22 cellular contexts compared by ENCODE assay signal in the genomic region with DNA sequence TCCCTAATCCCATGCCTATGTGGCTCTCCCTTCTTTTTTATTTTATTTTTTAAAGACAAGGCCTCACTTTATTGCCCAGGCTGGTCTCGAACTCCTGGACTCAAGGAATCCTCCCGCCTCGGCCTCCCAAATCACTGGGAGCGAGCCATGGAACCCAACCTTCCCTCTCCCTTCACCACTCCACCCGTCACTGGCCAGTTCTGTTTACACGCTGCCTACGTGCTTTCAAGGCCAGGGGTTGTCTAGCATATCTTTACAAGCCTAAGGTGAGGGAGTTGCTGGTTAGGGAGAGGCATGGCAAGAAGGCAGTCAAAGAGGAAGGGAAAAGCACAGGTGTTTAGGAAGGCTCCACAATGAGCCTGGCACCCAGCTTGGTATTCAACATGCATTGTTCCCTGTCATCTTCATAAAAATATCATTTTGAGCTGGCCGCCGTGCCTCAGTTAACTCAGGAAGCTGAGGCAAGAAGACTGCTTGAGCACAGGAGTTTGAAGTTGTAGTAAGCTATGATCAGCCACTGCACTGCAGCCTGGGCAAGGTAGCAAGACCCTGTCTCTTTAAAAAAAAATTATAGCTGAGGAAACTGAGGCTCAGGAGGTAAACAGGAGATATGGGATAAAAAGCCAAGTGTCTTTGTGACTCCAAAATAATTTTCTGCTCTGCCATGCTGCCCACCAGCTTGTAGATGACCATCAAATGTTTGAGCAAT. TPM values are rescaled to one million over a fixed set of nuclear protein-coding genes. Genes with fewer than 3 reads are reported as not detected.
DNase-seq lines count a peak whose midpoint lies in the region; ATAC-seq, FAIRE-seq and TF ChIP-seq lines count a peak whose summit lies in the region.
"Had no signal": no experiment of that assay in that cellular context is flagged by ENCODE, and none has a peak within 500 bp of the region (broad histone marks: within the 10 kb centered on the region; RNA-seq: fewer than 3 reads in every experiment).

No MANE protein-coding gene starts in this region.

- H3K4me3 ChIP-seq in HepG2 (replicated peaks in 1 of 3; ENCODE audit: insufficient read depth in 1 of 3, low read depth in 2 of 3, low read length in 3 of 3) (peak overlapping the region; percentile 56 to 81 (median 75)), right lobe of liver (no peak overlapping the region), bronchial epithelial cell (ENCODE audit: low read depth, low read length) (peak overlapping the region; percentile 91), mucosa of descending colon (peak overlapping the region; percentile 14), foreskin fibroblast (ENCODE audit: low read depth in 1 of 2, low read length in 2 of 2) (no peak overlapping the region)
- H3K4me3 ChIP-seq: GM12878, SK-N-MC had no signal

- H3K4me1 ChIP-seq in HepG2 (ENCODE audit: insufficient read depth, low read length) (peaks cover 80% of the 10 kb centered on the region), right lobe of liver (no peaks in the 10 kb centered on the region), mucosa of descending colon (ENCODE audit: low read depth) (peaks cover 2% of the 10 kb centered on the region)

- TF ChIP-seq EP300 in HepG2 (IDR thresholded peaks at IDR 0.05; ENCODE audit: low read depth in 2 of 2, low read length in 2 of 2) = no peak
- no peak for TF ChIP-seq EP300 in HepG2 (CRISPR knock-in tag; IDR thresholded peaks at IDR 0.05; ENCODE audit: borderline replicate concordance)

- ATAC-seq in HepG2 (no peak), right lobe of liver (no peak), mucosa of descending colon (peak; percentile 87), HG02571 (IDR thresholded peaks at IDR 0.05; ENCODE audit: unreplicated experiment) (no peak)
- ATAC-seq: GM12878, Right ventricle myocardium inferior had no signal

- H3K9me3 ChIP-seq in HepG2 (ENCODE audit: low read length) = no peaks in the 10 kb centered on the region
- H3K9me3 ChIP-seq in right lobe of liver = no peaks in the 10 kb centered on the region
- no peaks in the 10 kb centered on the region for H3K9me3 ChIP-seq in mucosa of descending colon

- H3K27ac ChIP-seq in HepG2 (ENCODE audit: extremely low read length, insufficient read depth, low read length) (peak overlapping the region; percentile 72), right lobe of liver (no peak overlapping the region)
- H3K27ac ChIP-seq: SK-N-MC had no signal

- H3K36me3 ChIP-seq in HepG2 (replicated peaks in 1 of 2; ENCODE audit: control insufficient read depth in 1 of 2, insufficient read depth in 2 of 2, low read length in 2 of 2) (no peaks in the 10 kb centered on the region), right lobe of liver (no peaks in the 10 kb centered on the region), bronchial epithelial cell (ENCODE audit: control insufficient read depth, insufficient read depth, low read length) (peaks cover 2% of the 10 kb centered on the region), mucosa of descending colon (ENCODE audit: low read depth) (no peaks in the 10 kb centered on the region)

- H3K9ac ChIP-seq in HepG2 (ENCODE audit: insufficient read depth, low read depth, low read length) = peak overlapping the region; percentile 76

- TF ChIP-seq POLR2A in HepG2 (IDR thresholded peaks at IDR 0.05; ENCODE audit: insufficient read depth in 1 of 2, low read depth in 2 of 2, low read length in 2 of 2) = peak in 1 of 2 experiments; percentile 38; a peak in 1 of 4 replicates
- TF ChIP-seq POLR2A in right lobe of liver (IDR thresholded peaks at IDR 0.05) = no peak

- H2AFZ ChIP-seq in HepG2 (ENCODE audit: low read length) = peak overlapping the region; percentile 38

- peaks cover 2% of the 10 kb centered on the region for H3K79me2 ChIP-seq in HepG2 (ENCODE audit: insufficient read depth, low read length)

- CTCF ChIA-PET in HepG2 (lab: Yijun Ruan, JAX; ENCODE audit: low intra/inter-chr PET ratio, low total read pairs) = no interaction called here

- intact Hi-C loops in HepG2 (cut with micrococcal nuclease; ENCODE audit: unreplicated experiment) (loop anchor here (2.0 kb wide), 2 partner anchors 28 to 86 kb away; partner anchors contain the start of gene NDUFS5), right lobe of liver (cut with DNase I) (no loop called here), mucosa of descending colon (cut with DNase I, micrococcal nuclease) (no loop called here)

- POLR2A ChIA-PET in HepG2 (lab: Yijun Ruan, JAX) = no interaction called here

- FAIRE-seq in HepG2 (lab: Jason Lieb, UNC) = no peak
- FAIRE-seq in bronchial epithelial cell (lab: Jason Lieb, UNC) = no peak
- FAIRE-seq: A204.1, GM12878, GM19239 had no signal

- in situ Hi-C loops in HepG2 (cut with HindIII; ENCODE audit: extremely low pct_ligation_motif_present, low pct_unique_long_range_greater_than_20kb) = no loop called here

- H4K20me1 ChIP-seq in HepG2 (ENCODE audit: insufficient read depth, low read length) = no peaks in the 10 kb centered on the region

- H3K27me3 ChIP-seq in HepG2 (ENCODE audit: control insufficient read depth in 1 of 2, insufficient read depth in 2 of 2, low read length in 2 of 2) = no peaks in the 10 kb centered on the region; a peak in 1 of 5 replicates
- no peaks in the 10 kb centered on the region for H3K27me3 ChIP-seq in right lobe of liver
- H3K27me3 ChIP-seq in bronchial epithelial cell (ENCODE audit: control insufficient read depth, insufficient read depth, low read length) = no peaks in the 10 kb centered on the region

- BruUV-seq in HepG2 (replicated peaks; lab: Mats Ljungman, UMichigan) = TSS peak; percentile 52

- DNase-seq in HepG2 (ENCODE audit: low spot score) (no peak), right lobe of liver (no peak), bronchial epithelial cell (ENCODE audit: low read depth) (no peak), mucosa of descending colon (peak; percentile 63 to 77 (median 69)), ureter (ENCODE audit: low spot score) (peak; percentile 51), foreskin fibroblast (no peak), NCI-H1694 treated with DMSO at 0.1 percent for 48 hours (lab: John Stamatoyannopoulos, UW) (no peak)
- DNase-seq: COR-L47, Kasumi-1, MV-4-11, NCI-H1436, NCI-H2081 treated with DMSO at 0.1 percent for 48 hours, NCI-H2227 treated with DMSO at 0.1 percent for 48 hours, NCI-H526, OCI-M1 had no signal

- 44% methylated on average over 9 of the region's 9 CpGs for WGBS in HepG2 (ENCODE audit: low lambda C conversion rate)
- WGBS in right lobe of liver (ENCODE audit: insufficient coverage, low coverage, low lambda C conversion rate, missing lambda C conversion rate) = 68% methylated on average over 7 of the region's 9 CpGs

- no peak for TF ChIP-seq CTCF in HepG2 (CRISPR knock-in tag; IDR thresholded peaks at IDR 0.05)
- no peak for TF ChIP-seq CTCF in right lobe of liver (IDR thresholded peaks at IDR 0.05)
- no peak for TF ChIP-seq CTCF in bronchial epithelial cell (IDR thresholded peaks at IDR 0.05; ENCODE audit: insufficient read depth, low read length, severe bottlenecking)
- TF ChIP-seq CTCF in mucosa of descending colon (IDR thresholded peaks at IDR 0.05) = no peak
- TF ChIP-seq CTCF in foreskin fibroblast (IDR thresholded peaks at IDR 0.05; ENCODE audit: low read depth, low read length) = no peak

- peak overlapping the region; percentile 83 for H3K4me2 ChIP-seq in HepG2 (ENCODE audit: low read depth, low read length)

- TF ChIP-seq RAD21 in HepG2 (CRISPR knock-in tag; IDR thresholded peaks at IDR 0.05) = no peak

RNA-seq across cellular contexts. Expression of gene RHBDL2, which starts 1.1 kb away (rescaled TPM):
- 3.4 and 5.4 TPM in 2 replicates for total RNA-seq in HepG2 (2016; rRNA removed; fragmentation: Illumina TruSeq; extraction: Trizol)
- 1.3 and 2.6 TPM in 2 replicates for total RNA-seq in HepG2 (2016; cell fraction: cytosol; rRNA removed; fragmentation: Illumina TruSeq; extraction: Trizol; ENCODE audit: low read depth)
- total RNA-seq in HepG2 (2016; cell fraction: insoluble cytoplasmic fraction; rRNA removed; fragmentation: Illumina TruSeq; extraction: Trizol) = 4.7 and 6.2 TPM in 2 replicates
- 2.2 and 3.0 TPM in 2 replicates for total RNA-seq in HepG2 (2016; cell fraction: membrane; rRNA removed; fragmentation: Illumina TruSeq; extraction: Trizol)
- total RNA-seq in HepG2 (2016; cell fraction: nucleus; rRNA removed; fragmentation: Illumina TruSeq; extraction: Trizol) = 5.1 TPM in 2 replicates
- polyA plus RNA-seq in HepG2 (2011; rRNA removed) = 1.6 and 3.3 TPM in 2 replicates
- 2.0 and 2.4 TPM in 2 replicates for polyA plus RNA-seq in HepG2 (2011; cell fraction: cytosol; rRNA removed)
- polyA plus RNA-seq in HepG2 (2011; cell fraction: nucleus; rRNA removed) = 0.93 and 1.8 TPM in 2 replicates
- polyA plus RNA-seq in HepG2 (2012) = 3.0 and 9.6 TPM in 2 replicates
- polyA plus RNA-seq in HepG2 (2016; cell fraction: cytosol; fragmentation: Illumina TruSeq; extraction: Trizol; ENCODE audit: low read depth) = 1.1 and 1.2 TPM in 2 replicates
- 2.6 and 4.0 TPM in 2 replicates for polyA plus RNA-seq in HepG2 (2016; cell fraction: insoluble cytoplasmic fraction; fragmentation: Illumina TruSeq; extraction: Trizol; ENCODE audit: low read depth)
- 1.4 and 2.6 TPM in 2 replicates for polyA plus RNA-seq in HepG2 (2016; cell fraction: membrane; fragmentation: Illumina TruSeq; extraction: Trizol; ENCODE audit: low read depth)
- 4.2 and 5.7 TPM in 2 replicates for polyA plus RNA-seq in HepG2 (2016; cell fraction: nucleus; fragmentation: Illumina TruSeq; extraction: Trizol; ENCODE audit: insufficient read depth, low read depth)
- 0.96 and 1.6 TPM in 2 replicates for polyA minus RNA-seq in HepG2 (2011; rRNA and poly(A)+ RNA removed; ENCODE audit: low replicate concordance)
- polyA minus RNA-seq in HepG2 (2011; cell fraction: cytosol; rRNA and poly(A)+ RNA removed) = 0.62 and 1.4 TPM in 2 replicates
- polyA minus RNA-seq in HepG2 (2011; cell fraction: nucleus; rRNA and poly(A)+ RNA removed) = 1.9 and 2.2 TPM in 2 replicates
- under 1 TPM in 1 of 6 experiments, not detected in 5; 0.12 TPM for total RNA-seq in right lobe of liver
- 5.0 and 18.7 TPM in 2 replicates for total RNA-seq in bronchial epithelial cell
- 10 to 100 TPM; 16.6 to 50.5 (median 23.7) TPM for total RNA-seq in mucosa of descending colon
- total RNA-seq in ureter = 19.3 TPM
- total RNA-seq: GM12878 had no signal

RNA-seq across cellular contexts. Expression of gene AKIRIN1, which starts 50.6 kb away (rescaled TPM):
- total RNA-seq in HepG2 (2016; rRNA removed; fragmentation: Illumina TruSeq; extraction: Trizol) = 123 and 154 TPM in 2 replicates
- total RNA-seq in HepG2 (2016; cell fraction: cytosol; rRNA removed; fragmentation: Illumina TruSeq; extraction: Trizol; ENCODE audit: low read depth) = 24.4 and 26.4 TPM in 2 replicates
- 126 and 150 TPM in 2 replicates for total RNA-seq in HepG2 (2016; cell fraction: insoluble cytoplasmic fraction; rRNA removed; fragmentation: Illumina TruSeq; extraction: Trizol)
- total RNA-seq in HepG2 (2016; cell fraction: membrane; rRNA removed; fragmentation: Illumina TruSeq; extraction: Trizol) = 114 and 115 TPM in 2 replicates
- total RNA-seq in HepG2 (2016; cell fraction: nucleus; rRNA removed; fragmentation: Illumina TruSeq; extraction: Trizol) = 46.8 and 56.0 TPM in 2 replicates
- polyA plus RNA-seq in HepG2 (2011; rRNA removed) = 96.9 and 157 TPM in 2 replicates
- 64.0 and 81.1 TPM in 2 replicates for polyA plus RNA-seq in HepG2 (2011; cell fraction: cytosol; rRNA removed)
- 22.4 and 29.1 TPM in 2 replicates for polyA plus RNA-seq in HepG2 (2011; cell fraction: nucleus; rRNA removed)
- polyA plus RNA-seq in HepG2 (2012) = 67.2 and 119 TPM in 2 replicates
- polyA plus RNA-seq in HepG2 (2016; cell fraction: cytosol; fragmentation: Illumina TruSeq; extraction: Trizol; ENCODE audit: low read depth) = 23.9 and 25.7 TPM in 2 replicates
- polyA plus RNA-seq in HepG2 (2016; cell fraction: insoluble cytoplasmic fraction; fragmentation: Illumina TruSeq; extraction: Trizol; ENCODE audit: low read depth) = 197 and 205 TPM in 2 replicates
- polyA plus RNA-seq in HepG2 (2016; cell fraction: membrane; fragmentation: Illumina TruSeq; extraction: Trizol; ENCODE audit: low read depth) = 80.1 and 84.0 TPM in 2 replicates
- polyA plus RNA-seq in HepG2 (2016; cell fraction: nucleus; fragmentation: Illumina TruSeq; extraction: Trizol; ENCODE audit: insufficient read depth, low read depth) = 102 and 107 TPM in 2 replicates
- polyA minus RNA-seq in HepG2 (2011; rRNA and poly(A)+ RNA removed; ENCODE audit: low replicate concordance) = 35.3 and 43.0 TPM in 2 replicates
- polyA minus RNA-seq in HepG2 (2011; cell fraction: cytosol; rRNA and poly(A)+ RNA removed) = 63.2 and 68.3 TPM in 2 replicates
- 32.2 and 33.9 TPM in 2 replicates for polyA minus RNA-seq in HepG2 (2011; cell fraction: nucleus; rRNA and poly(A)+ RNA removed)
- 10 to 100 TPM; 18.9 to 37.3 (median 28.5) TPM for total RNA-seq in right lobe of liver
- total RNA-seq in bronchial epithelial cell = 37.9 and 46.9 TPM in 2 replicates
- 10 to 100 TPM; 47.7 to 60.4 (median 54.5) TPM for total RNA-seq in mucosa of descending colon
- total RNA-seq in ureter = 49.6 TPM

RNA-seq across cellular contexts. Expression of gene GJA9, which starts 59.1 kb away (rescaled TPM):
- total RNA-seq in HepG2 (2016; rRNA removed; fragmentation: Illumina TruSeq; extraction: Trizol) = 0.13 and 0.14 TPM in 2 replicates
- not detected in 2 replicates for total RNA-seq in HepG2 (2016; cell fraction: cytosol; rRNA removed; fragmentation: Illumina TruSeq; extraction: Trizol; ENCODE audit: low read depth)
- total RNA-seq in HepG2 (2016; cell fraction: insoluble cytoplasmic fraction; rRNA removed; fragmentation: Illumina TruSeq; extraction: Trizol) = 0.17 and 0.22 TPM in 2 replicates
- 0.09 and 0.10 TPM in 2 replicates for total RNA-seq in HepG2 (2016; cell fraction: membrane; rRNA removed; fragmentation: Illumina TruSeq; extraction: Trizol)
- total RNA-seq in HepG2 (2016; cell fraction: nucleus; rRNA removed; fragmentation: Illumina TruSeq; extraction: Trizol) = 0.28 TPM in 1 of 2 replicates, not detected in the other
- 0.08 TPM in 1 of 2 replicates, not detected in the other for polyA plus RNA-seq in HepG2 (2011; rRNA removed)
- 0.03 and 0.06 TPM in 2 replicates for polyA plus RNA-seq in HepG2 (2011; cell fraction: cytosol; rRNA removed)
- not detected in 2 replicates for polyA plus RNA-seq in HepG2 (2011; cell fraction: nucleus; rRNA removed)
- 0.15 TPM in 1 of 2 replicates, not detected in the other for polyA plus RNA-seq in HepG2 (2012)
- polyA plus RNA-seq in HepG2 (2016; cell fraction: cytosol; fragmentation: Illumina TruSeq; extraction: Trizol; ENCODE audit: low read depth) = not detected in 2 replicates
- 0.13 and 0.21 TPM in 2 replicates for polyA plus RNA-seq in HepG2 (2016; cell fraction: insoluble cytoplasmic fraction; fragmentation: Illumina TruSeq; extraction: Trizol; ENCODE audit: low read depth)
- polyA plus RNA-seq in HepG2 (2016; cell fraction: membrane; fragmentation: Illumina TruSeq; extraction: Trizol; ENCODE audit: low read depth) = not detected in 2 replicates
- 0.56 TPM in 1 of 2 replicates, not detected in the other for polyA plus RNA-seq in HepG2 (2016; cell fraction: nucleus; fragmentation: Illumina TruSeq; extraction: Trizol; ENCODE audit: insufficient read depth, low read depth)
- polyA minus RNA-seq in HepG2 (2011; rRNA and poly(A)+ RNA removed; ENCODE audit: low replicate concordance) = not detected in 2 replicates
- not detected in 2 replicates for polyA minus RNA-seq in HepG2 (2011; cell fraction: cytosol; rRNA and poly(A)+ RNA removed)
- 0.39 TPM in 1 of 2 replicates, not detected in the other for polyA minus RNA-seq in HepG2 (2011; cell fraction: nucleus; rRNA and poly(A)+ RNA removed)
- total RNA-seq in right lobe of liver = not detected
- 0.26 TPM in 1 of 2 replicates, not detected in the other for total RNA-seq in bronchial epithelial cell
- total RNA-seq in mucosa of descending colon = 1 to 10 TPM in 2 of 3 donors, under 1 TPM in 1; 0.65 to 2.7 (median 1.2) TPM
- 0.42 TPM for total RNA-seq in ureter
- total RNA-seq: GM12878, Right ventricle myocardium inferior had no signal
- polyA plus RNA-seq: CD14-positive monocyte had no signal

Comparison
In these comparisons a context has a peak if more than half of its experiments do, and no peak if none do; other contexts are left out.
1. H3K4me3 ChIP-seq: peak in HepG2 (3 of 3), bronchial epithelial cell (single experiment) and mucosa of descending colon (single experiment); none in right lobe of liver (0 of 3) and foreskin fibroblast (0 of 2).
2. DNase-seq: peak in mucosa of descending colon (3 of 3) and ureter (single experiment); none in HepG2 (single experiment), right lobe of liver (0 of 3), bronchial epithelial cell (single experiment), foreskin fibroblast (0 of 2) and NCI-H1694 treated with DMSO at 0.1 percent for 48 hours (single experiment).